In genomic region chr3:184031187-184031792, GRCh38 we compare ENCODE assay signal across 26 cellular contexts. TPM values are rescaled to one million over a fixed set of nuclear protein-coding genes. Genes with fewer than 3 reads are reported as not detected.
DNase-seq lines count a peak whose midpoint lies in the region; ATAC-seq and TF ChIP-seq lines count a peak whose summit lies in the region.
"Had no signal": no experiment of that assay in that cellular context is flagged by ENCODE, and none has a peak within 500 bp of the region (broad histone marks: within the 10 kb centered on the region; RNA-seq: fewer than 3 reads in every experiment).

TSS of gene HTR3D (plus strand) at chr3:184031742. CDS start at chr3:184031742, 0 bp downstream.

- H4K20me1 ChIP-seq in PC-9 (ENCODE audit: insufficient read depth): no peaks in the 10 kb centered on the region
- H4K20me1 ChIP-seq: BLaER1 treated with 17β-estradiol and CSF1 and Interleukin-3, amounts not matched to agents 10 nM and 100 nM had no signal

- H3K36me3 ChIP-seq in PC-9 (ENCODE audit: low read depth): no peaks in the 10 kb centered on the region
- no peaks in the 10 kb centered on the region for H3K36me3 ChIP-seq in esophagus squamous epithelium
- H3K36me3 ChIP-seq: BLaER1 treated with 17β-estradiol and CSF1 and Interleukin-3, amounts not matched to agents 10 nM and 100 nM; right atrium auricular region; SJCRH30 had no signal

- H3K4me1 Mint-ChIP-seq in CD14-positive monocyte: peaks cover 15% of the 10 kb centered on the region
- no peaks in the 10 kb centered on the region for H3K4me1 Mint-ChIP-seq in naive thymus-derived CD8-positive, alpha-beta T cell

- no peaks in the 10 kb centered on the region; the same call in 1 of the 2 replicates for H3K4me1 ChIP-seq in PC-9 (replicated peaks; ENCODE audit: insufficient read depth)
- peaks cover 0 to 8% (median 0%) of the 10 kb centered on the region in 3 donors for H3K4me1 ChIP-seq in esophagus squamous epithelium
- H3K4me1 ChIP-seq: BLaER1 treated with 17β-estradiol and CSF1 and Interleukin-3, amounts not matched to agents 10 nM and 100 nM; right atrium auricular region; SJCRH30 had no signal

- no peaks in the 10 kb centered on the region for H3K9me2 ChIP-seq in PC-9 (ENCODE audit: insufficient read depth)

- peaks cover 0 to 6% (median 6%) of the 10 kb centered on the region in 3 donors for H3K27me3 Mint-ChIP-seq in CD14-positive monocyte (ENCODE audit: low read depth in 3 of 3)
- peaks cover 0 to 12% (median 3%) of the 10 kb centered on the region in 5 donors for H3K27me3 Mint-ChIP-seq in naive thymus-derived CD8-positive, alpha-beta T cell

- POLR2A ChIA-PET in PC-9 (lab: Charles Lee; ENCODE audit: unreplicated experiment): no interaction called here
- POLR2A ChIA-PET in naive thymus-derived CD8-positive, alpha-beta T cell (lab: Charles Lee): no interaction called here

- no peak for ATAC-seq in naive thymus-derived CD8-positive, alpha-beta T cell
- ATAC-seq: activated CD8-positive, alpha-beta T cell treated with anti-CD3 and anti-CD28 coated beads for 36 hours; T-helper 17 cell had no signal

- no peak for TF ChIP-seq CTCF in CD14-positive monocyte (IDR thresholded peaks at IDR 0.05)
- TF ChIP-seq CTCF in PC-9 (conservative IDR thresholded peaks at IDR 0.05): no peak
- TF ChIP-seq CTCF in GM13976 (IDR thresholded peaks at IDR 0.05; ENCODE audit: borderline replicate concordance, control extremely low read depth, extremely low read depth, insufficient read depth, missing control alignments): no peak
- no peak for TF ChIP-seq CTCF in esophagus squamous epithelium (IDR thresholded peaks at IDR 0.05)

- no peak within 1 kb of the TSS for H3K4me3 ChIP-seq in PC-9
- H3K4me3 ChIP-seq in esophagus squamous epithelium: no peak within 1 kb of the TSS
- H3K4me3 ChIP-seq: BLaER1 treated with 17β-estradiol and CSF1 and Interleukin-3, amounts not matched to agents 10 nM and 100 nM; hepatocyte; right atrium auricular region; SJCRH30 had no signal

- no peaks in the 10 kb centered on the region for H3F3A ChIP-seq in PC-9 (ENCODE audit: insufficient read depth, low read depth)

- CTCF ChIA-PET in PC-9 (lab: Charles Lee): no interaction called here

- intact Hi-C loops in CD14-positive monocyte (cut with micrococcal nuclease) (no loop called here), PC-9 (cut with micrococcal nuclease; ENCODE audit: unreplicated experiment) (no loop called here), esophagus squamous epithelium (cut with DNase I) (no loop called here)

- no peaks in the 10 kb centered on the region for H3K36me3 Mint-ChIP-seq in CD14-positive monocyte
- H3K36me3 Mint-ChIP-seq in naive thymus-derived CD8-positive, alpha-beta T cell: no peaks in the 10 kb centered on the region

- peak within 1 kb of the TSS; percentile 14; the same call in 1 of the 2 replicates for H2AFZ ChIP-seq in PC-9
- H2AFZ ChIP-seq: hepatocyte had no signal

- H3K27ac Mint-ChIP-seq in CD14-positive monocyte: peak within 1 kb of the TSS in 5 of 7 donors; percentile 10 to 79 (median 70)
- no peak within 1 kb of the TSS for H3K27ac Mint-ChIP-seq in naive thymus-derived CD8-positive, alpha-beta T cell
- H3K27ac Mint-ChIP-seq: activated CD8-positive, alpha-beta T cell treated with anti-CD3 and anti-CD28 coated beads for 36 hours; activated T-cell treated with anti-CD3 and anti-CD28 coated beads, Interleukin-2, amount 50 U/mL, for 24 hours; T-helper 17 cell had no signal

- H3K4me2 ChIP-seq in PC-9: no peak within 1 kb of the TSS
- H3K4me2 ChIP-seq: BLaER1 treated with 17β-estradiol and CSF1 and Interleukin-3, amounts not matched to agents 10 nM and 100 nM; hepatocyte had no signal

- no TSS peak for BruUV-seq in PC-9 (replicated peaks; lab: Mats Ljungman, UMichigan)

- no peak for TF ChIP-seq POLR2A in esophagus squamous epithelium (IDR thresholded peaks at IDR 0.05)

- TF ChIP-seq EP300 in Ishikawa (IDR thresholded peaks at IDR 0.05; ENCODE audit: borderline replicate concordance): no peak

- H3K9me3 ChIP-seq in PC-9 (ENCODE audit: insufficient read depth, low read depth): no peaks in the 10 kb centered on the region
- H3K9me3 ChIP-seq in esophagus squamous epithelium: no peaks in the 10 kb centered on the region
- H3K9me3 ChIP-seq: BLaER1 treated with 17β-estradiol and CSF1 and Interleukin-3, amounts not matched to agents 10 nM and 100 nM; right atrium auricular region; SJCRH30 had no signal

- in situ Hi-C loops in GM13976 (cut with MboI; ENCODE audit: low sequenced_read_pairs, unreplicated experiment): no loop called here

- TF ChIP-seq RAD21 in Ishikawa (IDR thresholded peaks at IDR 0.05; ENCODE audit: low read depth): no peak; the same call in 1 of the 2 replicates

- H3K79me2 ChIP-seq in PC-9 (ENCODE audit: low read depth): no peaks in the 10 kb centered on the region
- H3K79me2 ChIP-seq: hepatocyte had no signal

- no peaks in the 10 kb centered on the region for H3K27me3 ChIP-seq in PC-9 (ENCODE audit: insufficient read depth, low read depth)
- H3K27me3 ChIP-seq in esophagus squamous epithelium: peaks cover 0 to 60% (median 0%) of the 10 kb centered on the region in 4 donors
- H3K27me3 ChIP-seq: BLaER1 treated with 17β-estradiol and CSF1 and Interleukin-3, amounts not matched to agents 10 nM and 100 nM; hepatocyte; right atrium auricular region; SJCRH30 had no signal

- WGBS in esophagus squamous epithelium, 2 donors: 44 to 46% methylated on average over 4 of the region's 4 CpGs

- H3K9me3 Mint-ChIP-seq in CD14-positive monocyte: no peaks in the 10 kb centered on the region
- no peaks in the 10 kb centered on the region for H3K9me3 Mint-ChIP-seq in naive thymus-derived CD8-positive, alpha-beta T cell
- H3K9me3 Mint-ChIP-seq: activated CD8-positive, alpha-beta T cell treated with anti-CD3 and anti-CD28 coated beads for 36 hours; activated T-cell treated with anti-CD3 and anti-CD28 coated beads, Interleukin-2, amount 50 U/mL, for 24 hours had no signal

- no peak within 1 kb of the TSS for H3K27ac ChIP-seq in PC-9
- no peak within 1 kb of the TSS for H3K27ac ChIP-seq in esophagus squamous epithelium
- H3K27ac ChIP-seq: BLaER1 treated with 17β-estradiol and CSF1 and Interleukin-3, amounts not matched to agents 10 nM and 100 nM; hepatocyte; right atrium auricular region; SJCRH30 had no signal

- H3K4me3 Mint-ChIP-seq in CD14-positive monocyte: peak within 1 kb of the TSS in 1 of 2 donors; percentile 52
- H3K4me3 Mint-ChIP-seq in naive thymus-derived CD8-positive, alpha-beta T cell: no peak within 1 kb of the TSS
- H3K4me3 Mint-ChIP-seq: activated CD8-positive, alpha-beta T cell treated with anti-CD3 and anti-CD28 coated beads for 36 hours; activated T-cell treated with anti-CD3 and anti-CD28 coated beads, Interleukin-2, amount 50 U/mL, for 24 hours; T-helper 17 cell had no signal

- no peak for DNase-seq in CD14-positive monocyte (ENCODE audit: low spot score)
- peak; percentile 43 to 83 for DNase-seq in PC-9
- DNase-seq in iPS-NIHi11 (ENCODE audit: low spot score): peak; percentile 32
- no peak for DNase-seq in GM13976 (ENCODE audit: low spot score)
- no peak for DNase-seq in naive thymus-derived CD8-positive, alpha-beta T cell
- DNase-seq in NCI-H748 (lab: John Stamatoyannopoulos, UW; ENCODE audit: unreplicated experiment): no peak
- no peak for DNase-seq in esophagus squamous epithelium (lab: John Stamatoyannopoulos, UW)
- DNase-seq: activated CD4-positive, CD25-positive, alpha-beta regulatory T cell; activated CD8-positive, alpha-beta T cell treated with anti-CD3 and anti-CD28 coated beads for 36 hours; activated naive CD4-positive, alpha-beta T cell; activated T-cell treated with anti-CD3 and anti-CD28 coated beads, Interleukin-2, amount 50 U/mL, for 24 hours; NCI-H510A treated with DMSO at 0.1 percent for 48 hours; SJCRH30; T-helper 17 cell had no signal

TF ChIP-seq in Ishikawa, 13 proteins besides CTCF, POLR2A, EP300 and RAD21 (continues in another document):
- TF ChIP-seq FOXM1 (IDR thresholded peaks at IDR 0.05; ENCODE audit: borderline replicate concordance, low read depth) (no peak), YY1 (IDR thresholded peaks at IDR 0.05; ENCODE audit: low read depth) (peak; percentile 52; the same call in 1 of the 2 replicates), TEAD4 (IDR thresholded peaks at IDR 0.05) (peak; percentile 45; the same call in 1 of the 2 replicates), TCF12 (IDR thresholded peaks at IDR 0.05; ENCODE audit: low read depth) (no peak), MAX (IDR thresholded peaks at IDR 0.05) (peak; percentile 84), TAF1 (IDR thresholded peaks at IDR 0.05; ENCODE audit: low read depth) (no peak), NFIC (IDR thresholded peaks at IDR 0.05) (no peak)
- TF ChIP-seq, protein P1, sequence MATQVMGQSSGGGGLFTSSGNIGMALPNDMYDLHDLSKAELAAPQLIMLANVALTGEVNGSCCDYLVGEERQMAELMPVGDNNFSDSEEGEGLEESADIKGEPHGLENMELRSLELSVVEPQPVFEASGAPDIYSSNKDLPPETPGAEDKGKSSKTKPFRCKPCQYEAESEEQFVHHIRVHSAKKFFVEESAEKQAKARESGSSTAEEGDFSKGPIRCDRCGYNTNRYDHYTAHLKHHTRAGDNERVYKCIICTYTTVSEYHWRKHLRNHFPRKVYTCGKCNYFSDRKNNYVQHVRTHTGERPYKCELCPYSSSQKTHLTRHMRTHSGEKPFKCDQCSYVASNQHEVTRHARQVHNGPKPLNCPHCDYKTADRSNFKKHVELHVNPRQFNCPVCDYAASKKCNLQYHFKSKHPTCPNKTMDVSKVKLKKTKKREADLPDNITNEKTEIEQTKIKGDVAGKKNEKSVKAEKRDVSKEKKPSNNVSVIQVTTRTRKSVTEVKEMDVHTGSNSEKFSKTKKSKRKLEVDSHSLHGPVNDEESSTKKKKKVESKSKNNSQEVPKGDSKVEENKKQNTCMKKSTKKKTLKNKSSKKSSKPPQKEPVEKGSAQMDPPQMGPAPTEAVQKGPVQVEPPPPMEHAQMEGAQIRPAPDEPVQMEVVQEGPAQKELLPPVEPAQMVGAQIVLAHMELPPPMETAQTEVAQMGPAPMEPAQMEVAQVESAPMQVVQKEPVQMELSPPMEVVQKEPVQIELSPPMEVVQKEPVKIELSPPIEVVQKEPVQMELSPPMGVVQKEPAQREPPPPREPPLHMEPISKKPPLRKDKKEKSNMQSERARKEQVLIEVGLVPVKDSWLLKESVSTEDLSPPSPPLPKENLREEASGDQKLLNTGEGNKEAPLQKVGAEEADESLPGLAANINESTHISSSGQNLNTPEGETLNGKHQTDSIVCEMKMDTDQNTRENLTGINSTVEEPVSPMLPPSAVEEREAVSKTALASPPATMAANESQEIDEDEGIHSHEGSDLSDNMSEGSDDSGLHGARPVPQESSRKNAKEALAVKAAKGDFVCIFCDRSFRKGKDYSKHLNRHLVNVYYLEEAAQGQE (IDR thresholded peaks at IDR 0.05; ENCODE audit: low read depth): no peak

RNA-seq across cellular contexts. Expression of gene HTR3D, which starts in this region (rescaled TPM):
- not detected for polyA plus RNA-seq in CD14-positive monocyte
- total RNA-seq in PC-9 (2021) (not detected in 2 replicates), esophagus squamous epithelium (not detected)
- not detected for total RNA-seq in naive thymus-derived CD8-positive, alpha-beta T cell
- polyA plus RNA-seq in naive thymus-derived CD8-positive, alpha-beta T cell: not detected
- total RNA-seq: A673; activated CD8-positive, alpha-beta T cell treated with anti-CD3 and anti-CD28 coated beads for 36 hours; bronchial epithelial cell; H4; hepatocyte; HT-29; lung microvascular endothelial cell; OCI-LY7; osteoblast; right atrium auricular region; SJCRH30; subcutaneous adipose tissue; T-helper 17 cell had no signal
- polyA plus RNA-seq: hepatocyte had no signal

Comparison
In these comparisons a context has a peak if more than half of its experiments do, and no peak if none do; other contexts are left out.
1. Peak in DNase-seq in PC-9; RNA of the gene not detected or under 1 TPM.
2. H3K27ac Mint-ChIP-seq: peak in CD14-positive monocyte (5 of 7); none in naive thymus-derived CD8-positive, alpha-beta T cell (0 of 10).